ENCODE assay signal across 23 cellular contexts in genomic region chr12:130288201-130288600, GRCh38. TPM values are rescaled to one million over a fixed set of nuclear protein-coding genes. Genes with fewer than 3 reads are reported as not detected.
"Had no signal": no experiment of that assay in that cellular context is flagged by ENCODE, and none has a peak within 500 bp of the region (broad histone marks: within the 10 kb centered on the region; RNA-seq: fewer than 3 reads in every experiment).

No MANE protein-coding gene starts in this region.

- H3K4me3 ChIP-seq: gastrocnemius medialis, heart right ventricle, mucosa of descending colon, psoas muscle, right lobe of liver, stomach had no signal

- H3K27ac ChIP-seq: gastrocnemius medialis, heart right ventricle, neutrophil, psoas muscle, right lobe of liver, stomach had no signal

- H3K4me1 ChIP-seq: gastrocnemius medialis, heart right ventricle, psoas muscle, right lobe of liver, stomach had no signal

- H3K27ac Mint-ChIP-seq: naive thymus-derived CD8-positive, alpha-beta T cell had no signal

- H3K4me3 Mint-ChIP-seq: naive thymus-derived CD8-positive, alpha-beta T cell had no signal

- H3K9me3 ChIP-seq: neutrophil, psoas muscle, right lobe of liver had no signal

- H3K27me3 ChIP-seq: gastrocnemius medialis, neutrophil, right lobe of liver had no signal

- DNase-seq: effector memory CD4-positive, alpha-beta T cell; gastrocnemius medialis; heart right ventricle; hypothalamus; mucosa of descending colon; naive thymus-derived CD8-positive, alpha-beta T cell; psoas muscle; retina; right lobe of liver; stimulated activated CD4-positive, alpha-beta T cell treated with anti-CD3 and anti-CD28 coated beads, Interleukin-2, amount 100 ng/mL, for 24 hours; stimulated activated CD4-positive, alpha-beta T cell treated with anti-CD3 and anti-CD28 coated beads, Interleukin-4, amount 100 ng/mL, for 4 hours; stimulated activated naive CD4-positive, alpha-beta T cell; stomach; substantia nigra; trophoblast cell had no signal

- H3K4me1 Mint-ChIP-seq: naive thymus-derived CD8-positive, alpha-beta T cell had no signal

- ATAC-seq: gastrocnemius medialis; heart right ventricle; left lobe of liver; mucosa of descending colon; naive thymus-derived CD8-positive, alpha-beta T cell; psoas muscle; right lobe of liver had no signal

- H3K36me3 ChIP-seq: gastrocnemius medialis, heart right ventricle, neutrophil, right lobe of liver, stomach had no signal

RNA-seq across cellular contexts. Expression of gene PIWIL1, which starts 49.5 kb away (rescaled TPM):
- total RNA-seq: fibroblast of lung; gastrocnemius medialis; heart right ventricle; left lobe of liver; naive thymus-derived CD8-positive, alpha-beta T cell; osteoblast; psoas muscle; right lobe of liver; skeletal muscle tissue; stomach had no signal
- polyA plus RNA-seq: esophagus; fibroblast of lung; naive thymus-derived CD8-positive, alpha-beta T cell; neural cell; psoas muscle; stomach; urinary bladder had no signal
